Comparison of ENCODE assay signal across 8 cellular contexts in genomic region chr15:62066663-62067447, GRCh38. TPM values are rescaled to one million over a fixed set of nuclear protein-coding genes. Genes with fewer than 3 reads are reported as not detected.
DNase-seq lines count a peak whose midpoint lies in the region; ATAC-seq and TF ChIP-seq lines count a peak whose summit lies in the region.

C2CD4A (plus strand) TSS chr15:62066977; CDS start chr15:62067614, 637 bp downstream.

- peak within 1 kb of the TSS; percentile 47 for H3K27ac Mint-ChIP-seq in activated T-helper 1 cell treated with anti-CD3 and anti-CD28 coated beads, Interleukin-12 subunit alpha, Interleukin-12 subunit beta, Interleukin-2, Interleukin-4 antibody, amounts not matched to agents 30 ng/mL and 10 ng/mL and 1 ng/mL, durations not matched to agents 14 hours and 24 hours and 36 hours
- peak within 1 kb of the TSS; percentile 14 to 73 for H3K27ac Mint-ChIP-seq in natural killer cell treated with Interleukin-12 subunit alpha and Interleukin-12 subunit beta and Interleukin-15 and Interleukin-18, amount 100 ng/mL, for 72 hours
- H3K27ac Mint-ChIP-seq in stimulated activated naive CD8-positive, alpha-beta T cell treated with anti-CD3 and anti-CD28 coated beads, Interleukin-15, amount 100 ng/mL, for 72 hours: peak within 1 kb of the TSS; percentile 21 to 74

- POLR2A ChIA-PET in HEK293T (lab: Yijun Ruan, JAX): no interaction called here

- H3K36me3 Mint-ChIP-seq in activated T-helper 1 cell treated with anti-CD3 and anti-CD28 coated beads, Interleukin-12 subunit alpha, Interleukin-12 subunit beta, Interleukin-2, Interleukin-4 antibody, amounts not matched to agents 30 ng/mL and 10 ng/mL and 1 ng/mL, durations not matched to agents 14 hours and 24 hours and 36 hours (ENCODE audit: low read depth): peaks cover 2% of the 10 kb centered on the region
- H3K36me3 Mint-ChIP-seq in natural killer cell treated with Interleukin-12 subunit alpha and Interleukin-12 subunit beta and Interleukin-15 and Interleukin-18, amount 100 ng/mL, for 72 hours: peaks cover 6% of the 10 kb centered on the region

- ATAC-seq in natural killer cell treated with Interleukin-12 subunit alpha and Interleukin-12 subunit beta and Interleukin-15 and Interleukin-18, amount 100 ng/mL, for 72 hours: peak in 1 of 2 donors; percentile 33
- ATAC-seq in stimulated activated naive CD8-positive, alpha-beta T cell treated with anti-CD3 and anti-CD28 coated beads, Interleukin-15, amount 100 ng/mL, for 72 hours: peak; percentile 69

- H3K9me3 Mint-ChIP-seq in activated T-helper 1 cell treated with anti-CD3 and anti-CD28 coated beads, Interleukin-12 subunit alpha, Interleukin-12 subunit beta, Interleukin-2, Interleukin-4 antibody, amounts not matched to agents 30 ng/mL and 10 ng/mL and 1 ng/mL, durations not matched to agents 14 hours and 24 hours and 36 hours: no peaks in the 10 kb centered on the region
- H3K9me3 Mint-ChIP-seq in natural killer cell treated with Interleukin-12 subunit alpha and Interleukin-12 subunit beta and Interleukin-15 and Interleukin-18, amount 100 ng/mL, for 72 hours: no peaks in the 10 kb centered on the region
- H3K9me3 Mint-ChIP-seq in stimulated activated naive CD8-positive, alpha-beta T cell treated with anti-CD3 and anti-CD28 coated beads, Interleukin-15, amount 100 ng/mL, for 72 hours: no peaks in the 10 kb centered on the region

- intact Hi-C loops in activated T-helper 1 cell treated with anti-CD3 and anti-CD28 coated beads, Interleukin-12 subunit alpha, Interleukin-12 subunit beta, Interleukin-2, Interleukin-4 antibody, amounts not matched to agents 30 ng/mL and 10 ng/mL and 1 ng/mL, durations not matched to agents 14 hours and 24 hours and 36 hours (cut with micrococcal nuclease): loop anchor here (5.0 kb wide), 2 partner anchors 55 to 85 kb away; no protein-coding TSS in a partner anchor

- peak within 1 kb of the TSS; percentile 19 for H3K4me3 ChIP-seq in fibroblast of mammary gland (ENCODE audit: control insufficient read depth, low read depth, low read length)

- TF ChIP-seq CTCF in C4-2B (conservative IDR thresholded peaks at IDR 0.05) (peak; percentile 26), fibroblast of mammary gland (conservative IDR thresholded peaks at IDR 0.05; ENCODE audit: control insufficient read depth, insufficient read depth, low read depth, low read length) (peak; percentile 4)

- H3K4me1 Mint-ChIP-seq in activated T-helper 1 cell treated with anti-CD3 and anti-CD28 coated beads, Interleukin-12 subunit alpha, Interleukin-12 subunit beta, Interleukin-2, Interleukin-4 antibody, amounts not matched to agents 30 ng/mL and 10 ng/mL and 1 ng/mL, durations not matched to agents 14 hours and 24 hours and 36 hours (ENCODE audit: low read depth): peaks cover 26% of the 10 kb centered on the region
- peaks cover 19 to 24% of the 10 kb centered on the region in 2 donors for H3K4me1 Mint-ChIP-seq in natural killer cell treated with Interleukin-12 subunit alpha and Interleukin-12 subunit beta and Interleukin-15 and Interleukin-18, amount 100 ng/mL, for 72 hours (ENCODE audit: low read depth in 2 of 2)
- H3K4me1 Mint-ChIP-seq in stimulated activated naive CD8-positive, alpha-beta T cell treated with anti-CD3 and anti-CD28 coated beads, Interleukin-15, amount 100 ng/mL, for 72 hours: peaks cover 44% of the 10 kb centered on the region

- CTCF ChIA-PET in HEK293T (lab: Yijun Ruan, JAX): no interaction called here

- H3K27ac ChIP-seq in C4-2B: no peak within 1 kb of the TSS

- peak; percentile 28 for DNase-seq in HEK293T (ENCODE audit: extremely low spot score)
- peak; percentile 12 for DNase-seq in NCI-H82 treated with DMSO at 0.1 percent for 48 hours (lab: John Stamatoyannopoulos, UW; ENCODE audit: unreplicated experiment)
- DNase-seq in activated T-helper 1 cell treated with anti-CD3 and anti-CD28 coated beads, Interleukin-12 subunit alpha, Interleukin-12 subunit beta, Interleukin-2, Interleukin-4 antibody, amounts not matched to agents 30 ng/mL and 10 ng/mL and 1 ng/mL, durations not matched to agents 14 hours and 24 hours and 36 hours (ENCODE audit: low spot score): peak; percentile 29
- no peak for DNase-seq in fibroblast of mammary gland (ENCODE audit: low read depth)
- peak; percentile 65 for DNase-seq in natural killer cell treated with Interleukin-12 subunit alpha and Interleukin-12 subunit beta and Interleukin-15 and Interleukin-18, amount 100 ng/mL, for 72 hours (ENCODE audit: low spot score)
- DNase-seq in stimulated activated naive CD8-positive, alpha-beta T cell treated with anti-CD3 and anti-CD28 coated beads, Interleukin-15, amount 100 ng/mL, for 72 hours: peak; percentile 43 to 48
- no peak for DNase-seq in SW 1271 (lab: John Stamatoyannopoulos, UW)

- H3K27me3 Mint-ChIP-seq in activated T-helper 1 cell treated with anti-CD3 and anti-CD28 coated beads, Interleukin-12 subunit alpha, Interleukin-12 subunit beta, Interleukin-2, Interleukin-4 antibody, amounts not matched to agents 30 ng/mL and 10 ng/mL and 1 ng/mL, durations not matched to agents 14 hours and 24 hours and 36 hours (ENCODE audit: insufficient read depth): peaks cover 42% of the 10 kb centered on the region
- peaks cover 23 to 28% of the 10 kb centered on the region in 2 donors for H3K27me3 Mint-ChIP-seq in natural killer cell treated with Interleukin-12 subunit alpha and Interleukin-12 subunit beta and Interleukin-15 and Interleukin-18, amount 100 ng/mL, for 72 hours
- H3K27me3 Mint-ChIP-seq in stimulated activated naive CD8-positive, alpha-beta T cell treated with anti-CD3 and anti-CD28 coated beads, Interleukin-15, amount 100 ng/mL, for 72 hours: peaks cover 39% of the 10 kb centered on the region

- peak within 1 kb of the TSS; percentile 78 for H3K4me3 Mint-ChIP-seq in activated T-helper 1 cell treated with anti-CD3 and anti-CD28 coated beads, Interleukin-12 subunit alpha, Interleukin-12 subunit beta, Interleukin-2, Interleukin-4 antibody, amounts not matched to agents 30 ng/mL and 10 ng/mL and 1 ng/mL, durations not matched to agents 14 hours and 24 hours and 36 hours
- H3K4me3 Mint-ChIP-seq in natural killer cell treated with Interleukin-12 subunit alpha and Interleukin-12 subunit beta and Interleukin-15 and Interleukin-18, amount 100 ng/mL, for 72 hours: peak within 1 kb of the TSS; percentile 93
- H3K4me3 Mint-ChIP-seq in stimulated activated naive CD8-positive, alpha-beta T cell treated with anti-CD3 and anti-CD28 coated beads, Interleukin-15, amount 100 ng/mL, for 72 hours: peak within 1 kb of the TSS; percentile 88 to 89

TF ChIP-seq in HEK293T, 16 proteins besides CTCF, POLR2A, EP300 and RAD21:
- no peak for TF ChIP-seq SP1 (IDR thresholded peaks at IDR 0.05)
- no peak for TF ChIP-seq SUZ12 (IDR thresholded peaks at IDR 0.05)
- no peak for TF ChIP-seq ARNT (IDR thresholded peaks at IDR 0.05)
- peak; percentile 56 for TF ChIP-seq L3MBTL2 (conservative IDR thresholded peaks at IDR 0.05)
TF ChIP-seq in HEK293T: peak in this region for 1.

RNA-seq across cellular contexts. Expression of gene C2CD4A, which starts in this region (rescaled TPM):
- 0.13 and 0.17 TPM in 2 replicates for total RNA-seq in activated T-helper 1 cell treated with anti-CD3 and anti-CD28 coated beads, Interleukin-12 subunit alpha, Interleukin-12 subunit beta, Interleukin-2, Interleukin-4 antibody, amounts not matched to agents 30 ng/mL and 10 ng/mL and 1 ng/mL, durations not matched to agents 14 hours and 24 hours and 36 hours
- not detected for total RNA-seq in natural killer cell treated with Interleukin-12 subunit alpha and Interleukin-12 subunit beta and Interleukin-15 and Interleukin-18, amount 100 ng/mL, for 72 hours

Comparison
In these comparisons a context has a peak if more than half of its experiments do, and no peak if none do; other contexts are left out.
1. Peak in DNase-seq in activated T-helper 1 cell treated with anti-CD3 and anti-CD28 coated beads, Interleukin-12 subunit alpha, Interleukin-12 subunit beta, Interleukin-2, Interleukin-4 antibody, amounts not matched to agents 30 ng/mL and 10 ng/mL and 1 ng/mL, durations not matched to agents 14 hours and 24 hours and 36 hours; RNA of the gene not detected or under 1 TPM.
2. Peak in DNase-seq in natural killer cell treated with Interleukin-12 subunit alpha and Interleukin-12 subunit beta and Interleukin-15 and Interleukin-18, amount 100 ng/mL, for 72 hours; RNA of the gene not detected or under 1 TPM.
3. DNase-seq: peak in HEK293T (single experiment), NCI-H82 treated with DMSO at 0.1 percent for 48 hours (single experiment) and stimulated activated naive CD8-positive, alpha-beta T cell treated with anti-CD3 and anti-CD28 coated beads, Interleukin-15, amount 100 ng/mL, for 72 hours (2 of 2); none in fibroblast of mammary gland (single experiment) and SW 1271 (0 of 2).
4. Peak in every context shown above with its lines, with median percentiles within 50 percentile points of each other: H3K27ac Mint-ChIP-seq and H3K4me3 Mint-ChIP-seq.